In the genomic region with DNA sequence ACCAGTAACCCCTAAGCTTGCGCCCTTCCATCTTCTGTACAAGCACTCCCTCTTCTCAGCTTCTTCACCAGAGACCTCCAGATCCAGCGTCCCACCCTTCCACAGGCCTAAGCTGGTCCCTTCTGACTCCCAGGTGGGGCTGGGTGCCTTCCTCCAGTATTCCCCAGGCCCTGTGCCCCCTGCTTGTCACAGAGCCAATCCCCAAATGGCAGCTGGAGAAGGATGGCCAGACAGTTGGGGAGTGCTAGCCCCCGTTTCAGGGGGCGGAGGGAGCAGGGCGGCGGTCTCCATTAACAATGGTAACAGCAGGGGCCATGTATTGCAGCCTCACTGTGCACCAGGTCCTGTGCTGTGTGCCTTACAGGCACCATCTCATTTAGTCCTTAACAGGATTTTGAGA, we compare ENCODE assay signal across 1 cellular context.
TF ChIP-seq lines count a peak whose summit lies in the region.

No MANE protein-coding gene starts in this region.

TF ChIP-seq in H1, 55 proteins besides CTCF, POLR2A, EP300 and RAD21 (continued from another document):
- no peak for TF ChIP-seq SP4 (IDR thresholded peaks at IDR 0.05; ENCODE audit: low read length)
- no peak for TF ChIP-seq MAFK (IDR thresholded peaks at IDR 0.05; ENCODE audit: low read depth, low read length)
- TF ChIP-seq, protein P1, sequence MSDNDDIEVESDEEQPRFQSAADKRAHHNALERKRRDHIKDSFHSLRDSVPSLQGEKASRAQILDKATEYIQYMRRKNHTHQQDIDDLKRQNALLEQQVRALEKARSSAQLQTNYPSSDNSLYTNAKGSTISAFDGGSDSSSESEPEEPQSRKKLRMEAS (IDR thresholded peaks at IDR 0.05) = no peak
- no peak for TF ChIP-seq KDM5A (IDR thresholded peaks at IDR 0.05; ENCODE audit: low read length)
- TF ChIP-seq HDAC2 (IDR thresholded peaks at IDR 0.05; ENCODE audit: borderline replicate concordance in 1 of 2, low read depth in 2 of 2, low read length in 2 of 2) = no peak
- no peak for TF ChIP-seq CBX8 (IDR thresholded peaks at IDR 0.05; ENCODE audit: borderline replicate concordance, low read depth, low read length)
- TF ChIP-seq YY1 (IDR thresholded peaks at IDR 0.05; ENCODE audit: low read depth, low read length) = no peak
- no peak for TF ChIP-seq CHD1 (IDR thresholded peaks at IDR 0.05; ENCODE audit: low read depth, low read length)
- no peak for TF ChIP-seq SP1 (IDR thresholded peaks at IDR 0.05; ENCODE audit: low read depth, low read length)
- TF ChIP-seq CREB1 (IDR thresholded peaks at IDR 0.05) = no peak
- TF ChIP-seq, protein P2, sequence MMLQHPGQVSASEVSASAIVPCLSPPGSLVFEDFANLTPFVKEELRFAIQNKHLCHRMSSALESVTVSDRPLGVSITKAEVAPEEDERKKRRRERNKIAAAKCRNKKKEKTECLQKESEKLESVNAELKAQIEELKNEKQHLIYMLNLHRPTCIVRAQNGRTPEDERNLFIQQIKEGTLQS (IDR thresholded peaks at IDR 0.05; ENCODE audit: insufficient read depth, low read depth, low read length) = no peak
- TF ChIP-seq CTBP2 (IDR thresholded peaks at IDR 0.05; ENCODE audit: borderline replicate concordance, insufficient read depth, insufficient read length, low read length) = no peak
- no peak for TF ChIP-seq POLR2AphosphoS5 (IDR thresholded peaks at IDR 0.05; ENCODE audit: low read depth, low read length)
- no peak for TF ChIP-seq NANOG (IDR thresholded peaks at IDR 0.05; ENCODE audit: insufficient read depth, low read depth, low read length, poor library complexity, severe bottlenecking)
- no peak for TF ChIP-seq CEBPB (IDR thresholded peaks at IDR 0.05; ENCODE audit: low read depth, low read length)
- TF ChIP-seq ZNF274 (IDR thresholded peaks at IDR 0.05; ENCODE audit: borderline replicate concordance, extremely low read depth, low read length) = no peak
